Comparison of ENCODE assay signal across 8 cellular contexts in genomic region chr9:16521868-16522381, GRCh38.
DNase-seq lines count a peak whose midpoint lies in the region; ATAC-seq and TF ChIP-seq lines count a peak whose summit lies in the region.

No MANE protein-coding gene starts in this region.

- H3K4me2 ChIP-seq in H9 (ENCODE audit: insufficient read depth, insufficient read length, low read length): no peak overlapping the region

- peaks cover 7% of the 10 kb centered on the region; the same call in 1 of the 2 replicates for H3K4me1 ChIP-seq in H9 (ENCODE audit: insufficient read depth, low read length)
- peaks cover 0 to 7% of the 10 kb centered on the region in 2 donors for H3K4me1 ChIP-seq in gastrocnemius medialis

- H4K20me1 ChIP-seq in H9 (ENCODE audit: control insufficient read depth, insufficient read depth, insufficient read length): no peaks in the 10 kb centered on the region

- H2BK12ac ChIP-seq in H9 (ENCODE audit: insufficient read length, low read depth, low read length): no peak overlapping the region

- H2BK15ac ChIP-seq in H9 (ENCODE audit: low read depth, low read length): no peak overlapping the region

- no peak overlapping the region for H3K27ac ChIP-seq in H9 (ENCODE audit: insufficient read length, low read depth, low read length)
- H3K27ac ChIP-seq in gastrocnemius medialis: peak overlapping the region in 2 of 4 donors; percentile 3 to 51

- no peak overlapping the region for H3K56ac ChIP-seq in H9 (ENCODE audit: insufficient read length, low read depth, low read length)

- no peak overlapping the region for H2BK5ac ChIP-seq in H9 (ENCODE audit: insufficient read length, low read length)

- no peak overlapping the region for H4K91ac ChIP-seq in H9 (ENCODE audit: insufficient read length, low read depth, low read length)

- H3K4ac ChIP-seq in H9 (ENCODE audit: low read depth, low read length): no peak overlapping the region

- no peaks in the 10 kb centered on the region for H3K9me3 ChIP-seq in H9 (ENCODE audit: control insufficient read depth, low read depth, low read length)
- no peaks in the 10 kb centered on the region for H3K9me3 ChIP-seq in gastrocnemius medialis

- H3K4me3 Mint-ChIP-seq in H9: no peak overlapping the region

- no peaks in the 10 kb centered on the region for H3K23me2 ChIP-seq in H9 (ENCODE audit: insufficient read length, low read depth, low read length, poor library complexity, severe bottlenecking)

- TF ChIP-seq CTCF in H9 (conservative IDR thresholded peaks at IDR 0.05) (no peak), gastrocnemius medialis (IDR thresholded peaks at IDR 0.05 in 4 of 5, conservative IDR thresholded peaks at IDR 0.05 in 1 of 5) (no peak)

- H2BK120ac ChIP-seq in H9 (ENCODE audit: low read depth, low read length, poor library complexity, severe bottlenecking): no peak overlapping the region

- H3K14ac ChIP-seq in H9 (ENCODE audit: insufficient read depth, low read length): no peak overlapping the region

- DNase-seq in H9: no peak
- peak; percentile 76 for DNase-seq in UCSD-AML1 (lab: John Stamatoyannopoulos, UW; ENCODE audit: unreplicated experiment)
- DNase-seq in left cardiac atrium: peak; percentile 25
- DNase-seq in gastrocnemius medialis: no peak
- no peak for DNase-seq in inferior parietal cortex (ENCODE audit: extremely low spot score)
- no peak for DNase-seq in NK-92 treated with Interleukin-12 subunit alpha and Interleukin-12 subunit beta, amount 100 ng/mL, for 24 hours (lab: John Stamatoyannopoulos, UW)
- no peak for DNase-seq in occipital lobe (lab: John Stamatoyannopoulos, UW)

- peak overlapping the region; percentile 10 to 88 (median 86); a peak in 3 of 7 replicates for H3K27ac Mint-ChIP-seq in H9

- ATAC-seq in left cardiac atrium (peak; percentile 75 to 95), gastrocnemius medialis (peak; percentile 61 to 63), GM21367 (IDR thresholded peaks at IDR 0.05; ENCODE audit: unreplicated experiment) (no peak)

- no peak overlapping the region for H2AK5ac ChIP-seq in H9 (ENCODE audit: insufficient read length, low read length)

- H3K9ac ChIP-seq in H9 (ENCODE audit: extremely low read depth, insufficient read length, low read length): no peak overlapping the region

- intact Hi-C loops in left cardiac atrium (cut with DNase I) (no loop called here), gastrocnemius medialis (cut with DNase I; ENCODE audit: low total_unique reads) (no loop called here)

- H4K5ac ChIP-seq in H9 (ENCODE audit: insufficient read length, low read depth, low read length): no peak overlapping the region

- no peak overlapping the region for H3K4me3 ChIP-seq in gastrocnemius medialis

- no peak overlapping the region for H2BK20ac ChIP-seq in H9 (ENCODE audit: low read depth, low read length, poor library complexity, severe bottlenecking)

- TF ChIP-seq POLR2A in gastrocnemius medialis (IDR thresholded peaks at IDR 0.05): no peak

- no CpG with 5 or more reads among the region's 2 CpGs for WGBS in H9 (ENCODE audit: extremely low coverage, insufficient read length, low lambda C conversion rate)

- peaks cover 57 to 58% of the 10 kb centered on the region in 2 experiments for H3K4me1 Mint-ChIP-seq in H9

- peaks cover 2 to 7% (median 4%) of the 10 kb centered on the region in 3 experiments; a peak in 5 of 7 replicates for H3K36me3 Mint-ChIP-seq in H9 (ENCODE audit: insufficient read depth in 1 of 3, low read depth in 3 of 3)

- H3K18ac ChIP-seq in H9 (ENCODE audit: insufficient read length, low read depth, low read length): no peak overlapping the region

- in situ Hi-C loops in gastrocnemius medialis (cut with MboI; ENCODE audit: low sequenced_read_pairs in 4 of 4): loop anchor here in 1 of 4 donors (25.0 kb wide), 1 partner anchor 110 kb away; no protein-coding TSS in a partner anchor

- no peak overlapping the region for H2AFZ ChIP-seq in H9 (ENCODE audit: low read length)

- H3K27me3 ChIP-seq in H9 (ENCODE audit: insufficient read depth, low read length): no peaks in the 10 kb centered on the region
- H3K27me3 ChIP-seq in gastrocnemius medialis: no peaks in the 10 kb centered on the region

- H3K23ac ChIP-seq in H9 (ENCODE audit: insufficient read length, low read depth, low read length): no peak overlapping the region

- H3T11ph ChIP-seq in H9 (ENCODE audit: low read length): no peak overlapping the region

- no peak overlapping the region for H4K8ac ChIP-seq in H9 (replicated peaks; ENCODE audit: insufficient read length, low read depth, low read length)

- no peaks in the 10 kb centered on the region for H3K36me3 ChIP-seq in gastrocnemius medialis

- H3K79me1 ChIP-seq in H9 (ENCODE audit: insufficient read depth, low read depth, low read length, poor library complexity, severe bottlenecking): no peaks in the 10 kb centered on the region

- H3K9me3 Mint-ChIP-seq in H9: no peaks in the 10 kb centered on the region

- H3K27me3 Mint-ChIP-seq in H9 (ENCODE audit: low read depth): no peaks in the 10 kb centered on the region

- H3K79me2 ChIP-seq in H9 (ENCODE audit: insufficient read depth, low read length): no peaks in the 10 kb centered on the region

Comparison
In these comparisons a context has a peak if more than half of its experiments do, and no peak if none do; other contexts are left out.
1. DNase-seq: peak in UCSD-AML1 (single experiment) and left cardiac atrium (single experiment); none in H9 (single experiment), gastrocnemius medialis (0 of 2), inferior parietal cortex (single experiment), NK-92 treated with Interleukin-12 subunit alpha and Interleukin-12 subunit beta, amount 100 ng/mL, for 24 hours (single experiment) and occipital lobe (single experiment).